ENCODE assay signal across 9 cellular contexts in the genomic region with DNA sequence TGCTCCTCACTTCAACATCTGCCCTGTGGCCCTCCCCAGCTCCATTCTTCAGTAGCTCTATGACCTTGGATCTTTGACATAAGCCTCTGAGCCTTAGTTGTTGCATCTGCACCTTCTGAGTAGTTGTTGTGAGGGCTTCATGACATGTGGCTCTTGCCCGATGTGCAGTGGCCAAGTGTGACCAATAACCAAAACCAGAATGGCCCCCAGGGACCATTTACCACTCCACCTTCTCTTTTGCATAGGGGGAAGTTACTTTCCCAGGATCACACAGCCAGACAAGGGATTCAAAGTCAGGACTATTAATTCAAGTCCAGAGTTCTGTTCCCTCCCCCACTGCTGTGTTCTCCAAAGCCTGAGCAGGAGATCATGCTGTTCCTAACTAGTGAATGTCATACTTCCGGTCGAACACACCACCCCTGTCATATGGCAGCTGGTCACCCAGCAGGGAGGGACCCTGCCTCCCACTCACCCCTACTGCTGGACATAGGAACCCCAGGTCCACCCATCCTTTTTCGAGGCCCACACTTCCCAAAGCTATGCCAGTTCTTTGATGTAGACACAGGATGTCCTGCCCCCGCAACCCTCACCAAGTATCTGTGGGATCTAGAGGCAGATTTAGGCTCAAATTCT. TPM values are rescaled to one million over a fixed set of nuclear protein-coding genes. Genes with fewer than 3 reads are reported as not detected.
DNase-seq lines count a peak whose midpoint lies in the region; ATAC-seq and TF ChIP-seq lines count a peak whose summit lies in the region.
"Had no signal": no experiment of that assay in that cellular context is flagged by ENCODE, and none has a peak within 500 bp of the region (broad histone marks: within the 10 kb centered on the region; RNA-seq: fewer than 3 reads in every experiment).

No MANE protein-coding gene starts in this region.

- H3K4me1 Mint-ChIP-seq in chondrocyte (ENCODE audit: low read depth): peaks cover 8% of the 10 kb centered on the region

- peak; percentile 19 for ATAC-seq in HG02885 (IDR thresholded peaks at IDR 0.05; ENCODE audit: poor library complexity, unreplicated experiment)
- ATAC-seq in omental fat pad (ENCODE audit: low FRiP score): peak; percentile 51
- no peak for ATAC-seq in HG02884 (IDR thresholded peaks at IDR 0.05; ENCODE audit: unreplicated experiment)

- H3K4me3 Mint-ChIP-seq in chondrocyte (ENCODE audit: unreplicated experiment): no peak overlapping the region

- no peaks in the 10 kb centered on the region for H3K36me3 Mint-ChIP-seq in chondrocyte (ENCODE audit: low read depth)

- peak overlapping the region; percentile 28 for H3K27ac Mint-ChIP-seq in chondrocyte (ENCODE audit: unreplicated experiment)

- no peaks in the 10 kb centered on the region for H3K9me3 Mint-ChIP-seq in chondrocyte (ENCODE audit: low read depth)

- TF ChIP-seq CTCF in chondrocyte (IDR thresholded peaks at IDR 0.05): no peak
- TF ChIP-seq CTCF in omental fat pad (IDR thresholded peaks at IDR 0.05): no peak

- DNase-seq in EH (ENCODE audit: low read depth) (peak; percentile 38), chondrocyte (ENCODE audit: low spot score) (no peak), omental fat pad (ENCODE audit: low spot score) (no peak), SIG-M5 treated with dmso at 0.1 percent for 504 hours (lab: John Stamatoyannopoulos, UW; ENCODE audit: unreplicated experiment) (no peak), SKM-1 (lab: John Stamatoyannopoulos, UW; ENCODE audit: unreplicated experiment) (no peak), DMS114 treated with DMSO at 0.1 percent for 48 hours (lab: John Stamatoyannopoulos, UW; ENCODE audit: unreplicated experiment) (no peak)
- DNase-seq: activated T-cell treated with anti-CD3 and anti-CD28 coated beads, Interleukin-2, amount 50 U/mL, for 1 hour had no signal

- H3K27me3 Mint-ChIP-seq in chondrocyte (ENCODE audit: low read depth): no peaks in the 10 kb centered on the region

RNA-seq across cellular contexts. Expression of a gene that starts 4.0 kb away (rescaled TPM):
- total RNA-seq in chondrocyte (not detected in 3 replicates), omental fat pad (100 to 1,000 TPM in 2 of 4 donors, 10 to 100 TPM in 2; 18.8 to 131 (median 77.6) TPM)

RNA-seq across cellular contexts. Expression of a gene that starts 27.0 kb away (rescaled TPM):
- total RNA-seq in chondrocyte: 61.6 to 86.7 TPM (median 61.8 TPM) in 3 replicates
- 10 to 100 TPM in 1 of 4 donors, 1 to 10 TPM in 3; 7.5 to 12.9 (median 8.2) TPM for total RNA-seq in omental fat pad

RNA-seq across cellular contexts. Expression of a gene that starts 41.0 kb away (rescaled TPM):
- total RNA-seq in chondrocyte (23.2 to 36.1 TPM (median 25.0 TPM) in 3 replicates), omental fat pad (10 to 100 TPM; 28.2 to 88.4 (median 69.6) TPM)

Comparison
In these comparisons a context has a peak if more than half of its experiments do, and no peak if none do; other contexts are left out.
1. RNA of a gene that starts 4.0 kb away (total RNA-seq): 18.8 to 131 TPM in omental fat pad; not detected in chondrocyte; every median in the first group is over 10 times any median in the second.